Comparison of ENCODE assay signal across 8 cellular contexts in the genomic region with DNA sequence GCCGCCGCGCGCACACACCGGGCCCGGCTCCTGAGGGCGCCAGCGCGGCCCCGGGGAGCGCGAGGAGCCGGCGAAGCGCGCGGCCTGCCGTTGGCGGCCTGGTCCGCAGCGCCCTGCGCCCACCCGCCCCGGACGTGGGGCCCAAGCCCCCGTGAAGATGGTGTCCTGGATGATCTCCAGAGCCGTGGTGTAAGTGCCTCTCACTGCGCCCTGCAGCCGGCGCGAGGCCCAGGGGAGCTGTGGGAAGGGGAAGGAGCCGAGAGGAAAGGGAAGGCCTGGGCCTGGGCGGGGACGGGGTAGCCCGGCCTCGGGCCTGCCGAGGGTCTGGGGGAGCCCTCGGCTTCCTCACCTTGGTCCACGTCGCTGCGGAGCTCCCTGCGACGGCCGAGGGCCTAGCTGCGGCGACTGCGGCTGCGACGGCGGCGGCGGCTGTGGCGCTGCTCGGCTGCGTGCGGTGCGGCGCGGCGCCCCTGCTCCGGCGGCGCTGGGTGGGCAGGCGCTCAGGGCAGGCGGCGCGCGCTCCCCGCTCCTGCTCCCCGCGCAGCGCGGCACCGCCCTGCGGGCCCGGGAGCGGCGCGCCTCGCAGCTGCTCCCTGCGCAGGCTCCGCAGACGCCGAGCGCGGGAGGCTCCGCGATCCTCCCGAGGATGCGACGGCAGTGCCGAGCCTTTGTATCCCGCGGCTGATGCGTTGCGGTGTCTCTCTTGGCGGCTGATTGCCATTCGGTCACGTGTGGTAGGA. TPM values are rescaled to one million over a fixed set of nuclear protein-coding genes. Genes with fewer than 3 reads are reported as not detected.
DNase-seq lines count a peak whose midpoint lies in the region; ATAC-seq and TF ChIP-seq lines count a peak whose summit lies in the region.

A gene with protein sequence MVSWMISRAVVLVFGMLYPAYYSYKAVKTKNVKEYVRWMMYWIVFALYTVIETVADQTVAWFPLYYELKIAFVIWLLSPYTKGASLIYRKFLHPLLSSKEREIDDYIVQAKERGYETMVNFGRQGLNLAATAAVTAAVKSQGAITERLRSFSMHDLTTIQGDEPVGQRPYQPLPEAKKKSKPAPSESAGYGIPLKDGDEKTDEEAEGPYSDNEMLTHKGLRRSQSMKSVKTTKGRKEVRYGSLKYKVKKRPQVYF (plus strand): TSS at position 13 of the 740 bp plus-strand sequence. CDS start 145 bp downstream, at position 158.

- peak within 1 kb of the TSS; percentile 94 for H3K4me2 ChIP-seq in KMS-11

- peak within 1 kb of the TSS; percentile 86 for H3K4me3 Mint-ChIP-seq in T-helper 1 cell treated with Interleukin-12 subunit alpha and Interleukin-12 subunit beta and Interleukin-4 antibody, amounts not matched to agents 30 μg/mL and 1 μg/mL, for 36 hours

- DNase-seq in GM04504 (ENCODE audit: low read depth) (peak; percentile 58), right atrium auricular region (ENCODE audit: low spot score) (no peak), pulmonary artery endothelial cell (ENCODE audit: low read depth, low spot score) (peak; percentile 37), AML-193 (lab: John Stamatoyannopoulos, UW) (no peak)

- no peaks in the 10 kb centered on the region for H3K9me3 ChIP-seq in right atrium auricular region

- no peaks in the 10 kb centered on the region for H3K36me3 ChIP-seq in KMS-11 (ENCODE audit: insufficient read depth)
- no peaks in the 10 kb centered on the region for H3K36me3 ChIP-seq in right atrium auricular region

- H4K20me1 ChIP-seq in KMS-11 (ENCODE audit: insufficient read depth), result no peaks in the 10 kb centered on the region

- H3K27ac Mint-ChIP-seq in T-helper 1 cell treated with Interleukin-12 subunit alpha and Interleukin-12 subunit beta and Interleukin-4 antibody, amounts not matched to agents 30 μg/mL and 1 μg/mL, for 36 hours, result peak within 1 kb of the TSS; percentile 92

- peak; percentile 63 for ATAC-seq in GM21737 (IDR thresholded peaks at IDR 0.05; ENCODE audit: unreplicated experiment)

- H3K79me2 ChIP-seq in KMS-11 (ENCODE audit: insufficient read depth, low read depth), result peaks cover 78% of the 10 kb centered on the region

- H3K4me3 ChIP-seq in KMS-11 (IDR thresholded peaks at IDR 0.05; ENCODE audit: insufficient read depth, low read depth, low read length) (no peak within 1 kb of the TSS), right atrium auricular region (peak within 1 kb of the TSS; percentile 73 to 78)

- peak within 1 kb of the TSS; percentile 69 for H2AFZ ChIP-seq in KMS-11 (ENCODE audit: low read depth)

- no peaks in the 10 kb centered on the region for H3K9me3 Mint-ChIP-seq in T-helper 1 cell treated with Interleukin-12 subunit alpha and Interleukin-12 subunit beta and Interleukin-4 antibody, amounts not matched to agents 30 μg/mL and 1 μg/mL, for 36 hours

- H3K4me1 ChIP-seq in KMS-11 (ENCODE audit: low read depth, poor library complexity, severe bottlenecking) (peaks cover 33% of the 10 kb centered on the region), right atrium auricular region (peaks cover 0 to 48% of the 10 kb centered on the region in 2 donors)

- TF ChIP-seq CTCF in KMS-11 (conservative IDR thresholded peaks at IDR 0.05; ENCODE audit: low read depth, low read length) (no peak), right atrium auricular region (IDR thresholded peaks at IDR 0.05) (no peak)

- H3K36me3 Mint-ChIP-seq in T-helper 1 cell treated with Interleukin-12 subunit alpha and Interleukin-12 subunit beta and Interleukin-4 antibody, amounts not matched to agents 30 μg/mL and 1 μg/mL, for 36 hours (ENCODE audit: low read depth), result peaks cover 11% of the 10 kb centered on the region

- no peaks in the 10 kb centered on the region for H3K27me3 Mint-ChIP-seq in T-helper 1 cell treated with Interleukin-12 subunit alpha and Interleukin-12 subunit beta and Interleukin-4 antibody, amounts not matched to agents 30 μg/mL and 1 μg/mL, for 36 hours (ENCODE audit: low read depth)

- H3K27ac ChIP-seq in KMS-11 (peak within 1 kb of the TSS; percentile 95), angular gyrus (ENCODE audit: low read depth, low read length) (peak within 1 kb of the TSS; percentile 98), right atrium auricular region (peak within 1 kb of the TSS; percentile 96 to 99)

- H3K27me3 ChIP-seq in KMS-11 (ENCODE audit: insufficient read depth, low read depth), result no peaks in the 10 kb centered on the region
- H3K27me3 ChIP-seq in right atrium auricular region, result no peaks in the 10 kb centered on the region

- H3K9ac ChIP-seq in KMS-11, result peak within 1 kb of the TSS; percentile 96

- H3K4me1 Mint-ChIP-seq in T-helper 1 cell treated with Interleukin-12 subunit alpha and Interleukin-12 subunit beta and Interleukin-4 antibody, amounts not matched to agents 30 μg/mL and 1 μg/mL, for 36 hours (ENCODE audit: low read depth), result peaks cover 55% of the 10 kb centered on the region

RNA-seq across cellular contexts. Expression of the gene that starts here (rescaled TPM):
- 10 to 100 TPM; 41.4 to 42.7 TPM for total RNA-seq in right atrium auricular region
- total RNA-seq in pulmonary artery endothelial cell, result 39.4 and 61.2 TPM in 2 replicates

Comparison
In these comparisons a context has a peak if more than half of its experiments do, and no peak if none do; other contexts are left out.
1. DNase-seq: peak in GM04504 (single experiment) and pulmonary artery endothelial cell (single experiment); none in right atrium auricular region (single experiment) and AML-193 (0 of 2).
2. Peak in every context shown above with its lines, with median percentiles within 50 percentile points of each other: H3K27ac ChIP-seq.